17 cellular contexts compared by ENCODE assay signal in the genomic region with DNA sequence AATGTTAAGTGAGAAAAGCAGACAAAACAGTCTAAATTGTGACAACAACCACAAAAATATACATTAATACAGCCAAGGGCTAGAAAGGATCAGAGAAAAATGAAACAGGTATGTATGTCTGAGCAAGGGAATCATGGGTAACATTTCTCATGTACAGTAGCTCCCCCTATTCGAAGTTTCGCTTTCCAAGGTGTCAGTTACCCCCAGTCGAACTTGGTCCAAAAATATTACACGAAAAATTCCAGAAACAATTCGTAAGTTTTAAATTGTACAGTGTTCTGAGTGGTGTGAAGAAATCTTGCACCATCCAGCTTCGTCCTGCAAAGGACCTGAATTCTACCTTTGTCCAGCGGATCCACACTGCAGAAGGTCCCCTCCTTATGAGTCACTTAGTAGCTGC. TPM values are rescaled to one million over a fixed set of nuclear protein-coding genes. Genes with fewer than 3 reads are reported as not detected.
DNase-seq lines count a peak whose midpoint lies in the region; ATAC-seq and TF ChIP-seq lines count a peak whose summit lies in the region.
"Had no signal": no experiment of that assay in that cellular context is flagged by ENCODE, and none has a peak within 500 bp of the region (broad histone marks: within the 10 kb centered on the region; RNA-seq: fewer than 3 reads in every experiment).

No MANE protein-coding gene starts in this region.

- TF ChIP-seq CTCF in neural crest cell (conservative IDR thresholded peaks at IDR 0.05), result no peak
- no peak for TF ChIP-seq CTCF in smooth muscle cell (IDR thresholded peaks at IDR 0.05; ENCODE audit: borderline replicate concordance, insufficient read depth, poor library complexity, severe bottlenecking)

- ATAC-seq in T-helper 17 cell, result no peak
- ATAC-seq in stimulated activated naive B cell treated with anti-CD40 and anti-IgM and Interleukin-4, amounts not matched to agents 10 μg/mL and 1 μg/mL and 100 μg/mL, for 72 hours (replicated peaks), result no peak
- ATAC-seq: GM23338 had no signal

- H3K27me3 Mint-ChIP-seq in CD8-positive, alpha-beta memory T cell, result no peaks in the 10 kb centered on the region
- no peaks in the 10 kb centered on the region for H3K27me3 Mint-ChIP-seq in T-helper 17 cell
- H3K27me3 Mint-ChIP-seq in neural crest cell (ENCODE audit: low read depth), result no peaks in the 10 kb centered on the region
- no peaks in the 10 kb centered on the region for H3K27me3 Mint-ChIP-seq in stimulated activated naive B cell treated with anti-CD40 and anti-IgM and Interleukin-4, amounts not matched to agents 10 μg/mL and 1 μg/mL and 100 μg/mL, for 72 hours
- H3K27me3 Mint-ChIP-seq: IgD-negative memory B cell had no signal

- peak overlapping the region; percentile 86 to 97 (median 92); a peak in 17 of 22 replicates for H3K4me2 ChIP-seq in BLaER1 treated with 17β-estradiol and CSF1 and Interleukin-3, amounts not matched to agents 10 nM and 100 nM
- no peak overlapping the region for H3K4me2 ChIP-seq in smooth muscle cell
- H3K4me2 ChIP-seq: GM23338, PC-9 had no signal

- no peaks in the 10 kb centered on the region; a peak in 1 of 22 replicates for H3K36me3 ChIP-seq in BLaER1 treated with 17β-estradiol and CSF1 and Interleukin-3, amounts not matched to agents 10 nM and 100 nM
- no peaks in the 10 kb centered on the region for H3K36me3 ChIP-seq in CD8-positive, alpha-beta memory T cell (ENCODE audit: insufficient read depth, low read length)
- H3K36me3 ChIP-seq in smooth muscle cell (ENCODE audit: low read depth), result no peaks in the 10 kb centered on the region

- peak overlapping the region in 1 of 10 experiments; percentile 81; a peak in 2 of 20 replicates for H3K4me3 ChIP-seq in BLaER1 treated with 17β-estradiol and CSF1 and Interleukin-3, amounts not matched to agents 10 nM and 100 nM
- no peak overlapping the region for H3K4me3 ChIP-seq in CD8-positive, alpha-beta memory T cell (ENCODE audit: low read length)
- H3K4me3 ChIP-seq in smooth muscle cell, result no peak overlapping the region
- H3K4me3 ChIP-seq: GM23338, PC-9 had no signal

- H3K4me1 ChIP-seq in BLaER1 treated with 17β-estradiol and CSF1 and Interleukin-3, amounts not matched to agents 10 nM and 100 nM, result peaks cover 27 to 54% (median 39%) of the 10 kb centered on the region in 10 experiments
- peaks cover 15% of the 10 kb centered on the region for H3K4me1 ChIP-seq in CD8-positive, alpha-beta memory T cell (ENCODE audit: insufficient read depth, low read length)
- peaks cover 20% of the 10 kb centered on the region for H3K4me1 ChIP-seq in smooth muscle cell (ENCODE audit: low read depth)

- H3K9ac ChIP-seq in BLaER1 treated with 17β-estradiol and CSF1 and Interleukin-3, amounts not matched to agents 10 nM and 100 nM, result peak overlapping the region in 6 of 11 experiments; percentile 41 to 98 (median 96); a peak in 9 of 22 replicates
- H3K9ac ChIP-seq in smooth muscle cell (ENCODE audit: low read depth), result no peak overlapping the region

- H2AFZ ChIP-seq in smooth muscle cell (ENCODE audit: low read depth), result no peak overlapping the region
- H2AFZ ChIP-seq: GM23338, PC-9 had no signal

- peaks cover 0 to 11% (median 0%) of the 10 kb centered on the region in 11 experiments; a peak in 3 of 22 replicates for H3K9me3 ChIP-seq in BLaER1 treated with 17β-estradiol and CSF1 and Interleukin-3, amounts not matched to agents 10 nM and 100 nM (replicated peaks in 1 of 11)
- H3K9me3 ChIP-seq in CD8-positive, alpha-beta memory T cell (ENCODE audit: low read length), result no peaks in the 10 kb centered on the region
- H3K9me3 ChIP-seq in T-helper 17 cell (ENCODE audit: control insufficient read depth, low read length, poor library complexity, severe bottlenecking) (no peaks in the 10 kb centered on the region), smooth muscle cell (replicated peaks; ENCODE audit: low read depth) (no peaks in the 10 kb centered on the region)

- POLR2A ChIA-PET in CD8-positive, alpha-beta memory T cell (lab: Charles Lee), result no interaction called here

- H3K36me3 Mint-ChIP-seq in CD8-positive, alpha-beta memory T cell, result peaks cover 0 to 8% (median 0%) of the 10 kb centered on the region in 3 donors
- H3K36me3 Mint-ChIP-seq in T-helper 17 cell (ENCODE audit: low read depth) (no peaks in the 10 kb centered on the region), neural crest cell (ENCODE audit: low read depth) (no peaks in the 10 kb centered on the region)
- peaks cover 4 to 7% of the 10 kb centered on the region in 2 donors for H3K36me3 Mint-ChIP-seq in stimulated activated naive B cell treated with anti-CD40 and anti-IgM and Interleukin-4, amounts not matched to agents 10 μg/mL and 1 μg/mL and 100 μg/mL, for 72 hours
- H3K36me3 Mint-ChIP-seq: IgD-negative memory B cell had no signal

- DNase-seq in CD8-positive, alpha-beta memory T cell, result no peak
- DNase-seq in T-helper 17 cell, result no peak
- no peak for DNase-seq in neural crest cell (ENCODE audit: low read depth, low spot score)
- no peak for DNase-seq in smooth muscle cell (lab: John Stamatoyannopoulos, UW; ENCODE audit: unreplicated experiment)
- no peak for DNase-seq in stimulated activated naive B cell treated with anti-CD40 and anti-IgM and Interleukin-4, amounts not matched to agents 10 μg/mL and 1 μg/mL and 100 μg/mL, for 72 hours
- DNase-seq in NCI-H82 treated with DMSO at 0.1 percent for 48 hours (lab: John Stamatoyannopoulos, UW; ENCODE audit: unreplicated experiment), result no peak
- DNase-seq: Calu3, DMS79, GDM1, NCI-H1092, NCI-H1694, NCI-H69, PC-9 had no signal

- no peaks in the 10 kb centered on the region for H3K9me3 Mint-ChIP-seq in CD8-positive, alpha-beta memory T cell
- no peaks in the 10 kb centered on the region for H3K9me3 Mint-ChIP-seq in neural crest cell
- H3K9me3 Mint-ChIP-seq in stimulated activated naive B cell treated with anti-CD40 and anti-IgM and Interleukin-4, amounts not matched to agents 10 μg/mL and 1 μg/mL and 100 μg/mL, for 72 hours, result no peaks in the 10 kb centered on the region
- H3K9me3 Mint-ChIP-seq: CD14-positive monocyte, GM23338, IgD-negative memory B cell had no signal

- H3K4me1 Mint-ChIP-seq in CD8-positive, alpha-beta memory T cell, result peaks cover 24 to 33% (median 28%) of the 10 kb centered on the region in 3 donors
- H3K4me1 Mint-ChIP-seq in T-helper 17 cell, result peaks cover 19% of the 10 kb centered on the region
- H3K4me1 Mint-ChIP-seq in neural crest cell, result peaks cover 20% of the 10 kb centered on the region
- peaks cover 22 to 40% of the 10 kb centered on the region in 2 donors for H3K4me1 Mint-ChIP-seq in stimulated activated naive B cell treated with anti-CD40 and anti-IgM and Interleukin-4, amounts not matched to agents 10 μg/mL and 1 μg/mL and 100 μg/mL, for 72 hours

- peak overlapping the region in 4 of 7 donors; percentile 23 to 78 (median 50) for H3K4me3 Mint-ChIP-seq in CD8-positive, alpha-beta memory T cell
- H3K4me3 Mint-ChIP-seq in T-helper 17 cell, result no peak overlapping the region
- H3K4me3 Mint-ChIP-seq in neural crest cell, result peak overlapping the region; percentile 69
- H3K4me3 Mint-ChIP-seq in stimulated activated naive B cell treated with anti-CD40 and anti-IgM and Interleukin-4, amounts not matched to agents 10 μg/mL and 1 μg/mL and 100 μg/mL, for 72 hours, result no peak overlapping the region
- H3K4me3 Mint-ChIP-seq: CD14-positive monocyte, GM23338 had no signal

- H3K79me2 ChIP-seq in smooth muscle cell (ENCODE audit: low read depth), result no peaks in the 10 kb centered on the region

- CTCF ChIA-PET in CD8-positive, alpha-beta memory T cell (lab: Charles Lee), result interaction anchor here (0.8 to 2.1 kb wide), 3 partner anchors 12 to 911 kb away, joined by 3 to 5 read pairs (median 4); a partner anchor contains a TSS

- H4K20me1 ChIP-seq in BLaER1 treated with 17β-estradiol and CSF1 and Interleukin-3, amounts not matched to agents 10 nM and 100 nM, result peaks cover 0 to 6% (median 0%) of the 10 kb centered on the region in 11 experiments; a peak in 2 of 22 replicates
- H4K20me1 ChIP-seq in smooth muscle cell (ENCODE audit: low read depth), result peaks cover 4% of the 10 kb centered on the region

- H3K27ac ChIP-seq in BLaER1 treated with 17β-estradiol and CSF1 and Interleukin-3, amounts not matched to agents 10 nM and 100 nM, result peak overlapping the region in 8 of 11 experiments; percentile 43 to 99 (median 98); a peak in 13 of 22 replicates
- no peak overlapping the region for H3K27ac ChIP-seq in CD8-positive, alpha-beta memory T cell (ENCODE audit: low read depth, low read length)
- no peak overlapping the region for H3K27ac ChIP-seq in smooth muscle cell (ENCODE audit: low read depth)
- H3K27ac ChIP-seq: PC-9 had no signal

- peaks cover 7% of the 10 kb centered on the region for H3F3A ChIP-seq in smooth muscle cell (ENCODE audit: low read depth)

- peak overlapping the region in 3 of 8 donors; percentile 54 to 98 (median 77) for H3K27ac Mint-ChIP-seq in CD8-positive, alpha-beta memory T cell
- H3K27ac Mint-ChIP-seq in T-helper 17 cell (peak overlapping the region; percentile 27), neural crest cell (ENCODE audit: unreplicated experiment) (no peak overlapping the region)
- H3K27ac Mint-ChIP-seq in stimulated activated naive B cell treated with anti-CD40 and anti-IgM and Interleukin-4, amounts not matched to agents 10 μg/mL and 1 μg/mL and 100 μg/mL, for 72 hours, result no peak overlapping the region
- H3K27ac Mint-ChIP-seq: GM23338 had no signal

- H3K27me3 ChIP-seq in BLaER1 treated with 17β-estradiol and CSF1 and Interleukin-3, amounts not matched to agents 10 nM and 100 nM, result no peaks in the 10 kb centered on the region
- H3K27me3 ChIP-seq in CD8-positive, alpha-beta memory T cell (ENCODE audit: insufficient read depth, low read length, poor library complexity, severe bottlenecking), result no peaks in the 10 kb centered on the region
- peaks cover 5% of the 10 kb centered on the region for H3K27me3 ChIP-seq in smooth muscle cell (ENCODE audit: low read depth)

- WGBS in smooth muscle cell (ENCODE audit: low lambda C conversion rate), result 96% methylated on average over 7 of the region's 7 CpGs

RNA-seq across cellular contexts. Expression of a gene that starts 1.8 kb away (rescaled TPM):
- total RNA-seq in CD8-positive, alpha-beta memory T cell, result 10 to 100 TPM; 62.1 to 70.7 TPM
- polyA plus RNA-seq in CD8-positive, alpha-beta memory T cell, result 102 TPM
- total RNA-seq in T-helper 17 cell (10 to 100 TPM; 64.2 to 66.0 TPM), neural crest cell (53.2 and 55.2 TPM in 2 replicates), smooth muscle cell (18.4 and 18.9 TPM in 2 replicates)
- polyA plus RNA-seq in smooth muscle cell, result 16.1 and 17.7 TPM in 2 replicates

Comparison
In these comparisons a context has a peak if more than half of its experiments do, and no peak if none do; other contexts are left out.
1. H3K27ac ChIP-seq: peak in BLaER1 treated with 17β-estradiol and CSF1 and Interleukin-3, amounts not matched to agents 10 nM and 100 nM (8 of 11); none in CD8-positive, alpha-beta memory T cell (single experiment) and smooth muscle cell (single experiment).
2. H3K4me3 Mint-ChIP-seq: peak in CD8-positive, alpha-beta memory T cell (4 of 7) and neural crest cell (single experiment); none in T-helper 17 cell (single experiment) and stimulated activated naive B cell treated with anti-CD40 and anti-IgM and Interleukin-4, amounts not matched to agents 10 μg/mL and 1 μg/mL and 100 μg/mL, for 72 hours (0 of 2).